Comparison of ENCODE assay signal across 13 cellular contexts in the genomic region with DNA sequence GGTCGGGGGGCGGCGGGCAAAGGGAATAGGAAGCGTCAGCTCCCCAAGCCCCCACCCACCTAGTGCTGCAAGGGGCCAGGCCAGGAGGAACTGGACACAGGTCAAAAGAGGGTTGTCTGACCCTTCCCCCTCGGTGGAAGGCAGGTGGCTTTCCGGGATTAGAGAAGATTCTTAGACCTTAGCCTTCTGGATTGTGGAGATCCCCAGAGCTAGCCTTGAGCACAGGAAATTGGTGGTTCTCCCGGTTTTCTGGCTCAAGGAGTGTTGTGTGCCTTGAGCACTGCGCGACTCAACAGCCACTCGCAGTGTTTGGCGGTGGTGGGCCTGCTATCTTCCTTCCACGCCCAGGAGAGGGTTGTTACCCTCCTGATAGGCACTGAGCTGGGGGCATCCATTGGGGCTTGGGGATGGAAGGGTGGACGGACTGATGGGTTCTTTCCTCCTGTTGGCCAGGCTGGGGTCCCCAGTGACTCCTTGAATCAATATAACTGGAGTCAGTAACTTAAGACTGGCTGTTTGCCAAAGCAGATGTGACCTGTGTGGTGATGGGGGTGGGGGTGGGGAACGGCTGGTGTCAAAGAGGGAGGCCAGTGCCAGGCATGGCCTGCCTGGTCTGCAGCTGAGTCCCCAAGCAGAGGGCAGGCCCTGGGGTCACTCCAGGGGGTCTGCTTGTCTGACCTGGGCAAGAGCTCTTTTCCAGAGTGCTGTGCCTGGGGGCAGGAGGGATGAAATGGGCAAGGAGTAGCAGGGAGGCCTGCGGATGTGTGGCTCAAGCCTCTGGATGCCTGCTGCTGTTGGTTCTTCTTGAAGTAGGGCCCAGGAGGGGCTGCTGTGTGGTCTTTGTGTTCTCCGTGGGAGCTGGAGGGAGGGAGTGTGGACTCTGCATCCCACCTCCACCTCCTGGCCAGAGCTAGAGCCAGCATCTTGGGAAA. TPM values are rescaled to one million over a fixed set of nuclear protein-coding genes. Genes with fewer than 3 reads are reported as not detected.
DNase-seq lines count a peak whose midpoint lies in the region; ATAC-seq and TF ChIP-seq lines count a peak whose summit lies in the region.
"Had no signal": no experiment of that assay in that cellular context is flagged by ENCODE, and none has a peak within 500 bp of the region (broad histone marks: within the 10 kb centered on the region; RNA-seq: fewer than 3 reads in every experiment).

No MANE protein-coding gene starts in this region.

- peak overlapping the region; percentile 99 for H3K4me3 ChIP-seq in cardiac muscle cell
- H3K4me3 ChIP-seq in ascending aorta, result peak overlapping the region in 1 of 2 donors; percentile 65
- peak overlapping the region; percentile 50 for H3K4me3 ChIP-seq in lower lobe of right lung
- no peak overlapping the region for H3K4me3 ChIP-seq in vagina

- no peaks in the 10 kb centered on the region for H3K9me3 ChIP-seq in cardiac muscle cell (ENCODE audit: low read depth)
- H3K9me3 ChIP-seq in ascending aorta, result no peaks in the 10 kb centered on the region
- H3K9me3 ChIP-seq in lower lobe of right lung, result no peaks in the 10 kb centered on the region
- H3K9me3 ChIP-seq in vagina, result no peaks in the 10 kb centered on the region
- H3K9me3 ChIP-seq: BLaER1 had no signal

- DNase-seq in cardiac muscle cell (ENCODE audit: low read depth in 1 of 2, low spot score in 1 of 2) (no peak), Right ventricle myocardium inferior (ENCODE audit: missing footprints) (no peak), ascending aorta (ENCODE audit: low spot score in 2 of 2) (peak in 1 of 2 donors; percentile 59), lower lobe of right lung (peak; percentile 20), vagina (ENCODE audit: extremely low spot score in 2 of 2) (peak; percentile 85 to 90), NCI-H748 treated with DMSO at 0.1 percent for 48 hours (lab: John Stamatoyannopoulos, UW) (no peak), KG1 (lab: John Stamatoyannopoulos, UW) (no peak)
- no peak for DNase-seq in stimulated activated naive CD4-positive, alpha-beta T cell (lab: John Stamatoyannopoulos, UW)
- DNase-seq: effector CD4-positive, alpha-beta T cell; OCI-M1; T-helper 9 cell had no signal

- TF ChIP-seq CTCF in cardiac muscle cell (IDR thresholded peaks at IDR 0.05; ENCODE audit: low read depth, low read length) (no peak), ascending aorta (IDR thresholded peaks at IDR 0.05) (no peak), lower lobe of right lung (IDR thresholded peaks at IDR 0.05) (no peak), vagina (IDR thresholded peaks at IDR 0.05) (no peak)

- H3K4me1 ChIP-seq in cardiac muscle cell (ENCODE audit: low read depth), result peaks cover 22% of the 10 kb centered on the region
- H3K4me1 ChIP-seq in ascending aorta, result peaks cover 14 to 15% of the 10 kb centered on the region in 2 donors
- peaks cover 27% of the 10 kb centered on the region for H3K4me1 ChIP-seq in lower lobe of right lung
- peaks cover 26% of the 10 kb centered on the region for H3K4me1 ChIP-seq in vagina

- intact Hi-C loops in Right ventricle myocardium inferior (cut with DNase I) (loop anchor here (2.0 to 5.0 kb wide), 3 partner anchors 157 to 471 kb away; no protein-coding TSS in a partner anchor), ascending aorta (cut with DNase I) (loop anchor here (2.0 to 5.0 kb wide), 5 partner anchors 29 to 621 kb away; no protein-coding TSS in a partner anchor), lower lobe of right lung (cut with DNase I) (no loop called here), vagina (cut with DNase I) (no loop called here)

- ATAC-seq in Right ventricle myocardium inferior (no peak), lower lobe of right lung (no peak)
- ATAC-seq: HepG2 had no signal

- TF ChIP-seq POLR2A in vagina (IDR thresholded peaks at IDR 0.05), result no peak

- H3K27ac ChIP-seq in cardiac muscle cell, result no peak overlapping the region
- H3K27ac ChIP-seq in ascending aorta, result peak overlapping the region; percentile 31 to 39
- no peak overlapping the region for H3K27ac ChIP-seq in lower lobe of right lung
- no peak overlapping the region for H3K27ac ChIP-seq in vagina
- H3K27ac ChIP-seq: BLaER1 had no signal

- H3K36me3 ChIP-seq in cardiac muscle cell (peaks cover 6% of the 10 kb centered on the region), ascending aorta (no peaks in the 10 kb centered on the region), lower lobe of right lung (no peaks in the 10 kb centered on the region), vagina (no peaks in the 10 kb centered on the region)
- H3K36me3 ChIP-seq: BLaER1 had no signal

- peaks cover 6% of the 10 kb centered on the region for H3K27me3 ChIP-seq in cardiac muscle cell
- no peaks in the 10 kb centered on the region for H3K27me3 ChIP-seq in ascending aorta
- peaks cover 13% of the 10 kb centered on the region for H3K27me3 ChIP-seq in lower lobe of right lung (ENCODE audit: low read depth)
- H3K27me3 ChIP-seq in vagina, result peaks cover 4% of the 10 kb centered on the region

RNA-seq across cellular contexts. Expression of gene FGF18, which starts 2.1 kb away (rescaled TPM):
- 50.3 and 58.5 TPM in 2 replicates for total RNA-seq in cardiac muscle cell
- polyA plus RNA-seq in cardiac muscle cell, result 81.9 and 85.1 TPM in 2 replicates
- 10.1 TPM for total RNA-seq in Right ventricle myocardium inferior
- 6.9 TPM for total RNA-seq in ascending aorta
- 2.0 TPM for total RNA-seq in lower lobe of right lung
- 1.7 TPM for total RNA-seq in vagina
- total RNA-seq: HepG2 had no signal
- polyA plus RNA-seq: HepG2 had no signal

RNA-seq across cellular contexts. Expression of gene NPM1, which starts 33.9 kb away (rescaled TPM):
- total RNA-seq in cardiac muscle cell (660 and 1,115 TPM in 2 replicates), Right ventricle myocardium inferior (365 TPM), ascending aorta (269 TPM), lower lobe of right lung (684 TPM), vagina (526 TPM)
- 389 and 578 TPM in 2 replicates for polyA plus RNA-seq in cardiac muscle cell

Comparison
In these comparisons a context has a peak if more than half of its experiments do, and no peak if none do; other contexts are left out.
1. DNase-seq: peak in lower lobe of right lung (single experiment) and vagina (2 of 2); none in cardiac muscle cell (0 of 2), Right ventricle myocardium inferior (single experiment), NCI-H748 treated with DMSO at 0.1 percent for 48 hours (single experiment), stimulated activated naive CD4-positive, alpha-beta T cell (0 of 6) and KG1 (single experiment).
2. H3K27ac ChIP-seq: peak in ascending aorta (2 of 2); none in cardiac muscle cell (single experiment), lower lobe of right lung (single experiment) and vagina (single experiment).
3. H3K4me3 ChIP-seq: peak in cardiac muscle cell (single experiment) and lower lobe of right lung (single experiment); none in vagina (0 of 2).
4. intact Hi-C loops: an anchor here in Right ventricle myocardium inferior (2.0 to 5.0 kb wide) and ascending aorta (2.0 to 5.0 kb wide); none called in lower lobe of right lung and vagina.